23 cellular contexts compared by ENCODE assay signal in genomic region chr9:111106202-111106601, GRCh38.
"Had no signal": no experiment of that assay in that cellular context is flagged by ENCODE, and none has a peak within 500 bp of the region (broad histone marks: within the 10 kb centered on the region; RNA-seq: fewer than 3 reads in every experiment).

No MANE protein-coding gene starts in this region.

- H3K4me2 ChIP-seq: KMS-11, SK-N-SH had no signal

- H3K4me3 Mint-ChIP-seq: IgD-negative memory B cell, T-cell had no signal

- H3K4me3 ChIP-seq: K562 had no signal

- H3K27ac ChIP-seq: KMS-11, RWPE1 had no signal

- H3K9me3 ChIP-seq: SK-N-SH had no signal

- H3K9ac ChIP-seq: KMS-11, SK-N-SH had no signal

- H3K27ac Mint-ChIP-seq: IgD-negative memory B cell, T-cell had no signal

- DNase-seq: NCI-H1092 treated with DMSO at 0.1 percent for 48 hours, NCI-H1436, NCI-H187, NCI-H2029, NCI-H2081 treated with DMSO at 0.1 percent for 48 hours, NCI-H2171, NCI-H226, NCI-H446, NCI-H510A, NCI-H524 treated with DMSO at 0.1 percent for 48 hours, NCI-H69, NCI-H774, PC-3, SHP77, SK-N-SH, SW 1271, T-cell had no signal

- H3K36me3 Mint-ChIP-seq: IgD-negative memory B cell, T-cell had no signal

- H3K27me3 Mint-ChIP-seq: IgD-negative memory B cell, T-cell had no signal

- H3K4me1 Mint-ChIP-seq: IgD-negative memory B cell, T-cell had no signal

- ATAC-seq: HepG2, K562, Panc1, PC-3, T-cell had no signal
